Comparison of ENCODE assay signal across 1 cellular context in the genomic region with DNA sequence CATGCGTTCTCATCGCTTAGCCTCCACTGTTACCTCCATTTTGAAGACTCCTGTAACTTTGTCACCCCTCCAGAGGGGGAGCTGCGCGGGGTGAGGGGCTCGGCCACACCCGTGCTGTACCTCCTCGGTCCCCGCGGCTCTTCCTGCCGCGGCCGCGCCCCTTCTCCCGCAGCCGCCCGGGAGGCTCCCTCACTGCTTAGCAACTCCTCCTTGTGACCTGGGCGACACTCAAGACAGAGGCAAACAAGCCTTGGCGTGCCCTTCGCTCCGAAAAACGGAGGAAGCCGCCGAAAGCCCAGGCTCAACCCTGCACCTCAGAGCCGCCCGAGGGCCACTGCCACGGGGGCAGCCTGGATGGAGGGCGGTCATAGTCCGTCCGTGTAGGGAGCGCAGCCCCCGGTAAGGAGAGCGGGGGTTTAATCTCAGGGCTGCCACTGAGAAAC.
TF ChIP-seq lines count a peak whose summit lies in the region.

No MANE protein-coding gene starts in this region.

TF ChIP-seq in endothelial cell of umbilical vein, 7 proteins besides CTCF, POLR2A, EP300 and RAD21:
- TF ChIP-seq JUN (IDR thresholded peaks at IDR 0.05; ENCODE audit: borderline replicate concordance, insufficient read depth, insufficient read length, low read depth) (no peak), POLR2AphosphoS5 (IDR thresholded peaks at IDR 0.05; ENCODE audit: insufficient read depth, low read depth, low read length) (no peak), EZH2 (IDR thresholded peaks at IDR 0.05; ENCODE audit: borderline replicate concordance, low read depth, low read length, severe bottlenecking) (no peak), FOS (IDR thresholded peaks at IDR 0.05; ENCODE audit: borderline replicate concordance, insufficient read depth, low read length) (no peak), MYC (IDR thresholded peaks at IDR 0.05; ENCODE audit: low read depth, low read length) (no peak), GATA2 (IDR thresholded peaks at IDR 0.05; ENCODE audit: insufficient read depth, insufficient read length, low read depth, low read length) (no peak)
- TF ChIP-seq, protein P1, sequence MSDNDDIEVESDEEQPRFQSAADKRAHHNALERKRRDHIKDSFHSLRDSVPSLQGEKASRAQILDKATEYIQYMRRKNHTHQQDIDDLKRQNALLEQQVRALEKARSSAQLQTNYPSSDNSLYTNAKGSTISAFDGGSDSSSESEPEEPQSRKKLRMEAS (IDR thresholded peaks at IDR 0.05; ENCODE audit: insufficient read depth, insufficient read length), result no peak
TF ChIP-seq in endothelial cell of umbilical vein: peak in this region for 0.
